8 cellular contexts compared by ENCODE assay signal in genomic region chr1:160997323-160998038, GRCh38. TPM values are rescaled to one million over a fixed set of nuclear protein-coding genes. Genes with fewer than 3 reads are reported as not detected.
DNase-seq lines count a peak whose midpoint lies in the region; ATAC-seq and TF ChIP-seq lines count a peak whose summit lies in the region.

No MANE protein-coding gene starts in this region.

- peaks cover 5% of the 10 kb centered on the region for H3K4me1 Mint-ChIP-seq in T-helper 2 cell treated with Interferon-gamma antibody and Interleukin-4, amounts not matched to agents 5 μg/mL and 100 μg/mL, for 36 hours (ENCODE audit: low read depth)
- H3K4me1 Mint-ChIP-seq in brain, result peaks cover 12% of the 10 kb centered on the region

- peak overlapping the region; percentile 46 for H3K27ac Mint-ChIP-seq in T-helper 2 cell treated with Interferon-gamma antibody and Interleukin-4, amounts not matched to agents 5 μg/mL and 100 μg/mL, for 36 hours
- H3K27ac Mint-ChIP-seq in brain, result peak overlapping the region in 4 of 5 experiments; percentile 3 to 87 (median 45)

- H3K27me3 Mint-ChIP-seq in T-helper 2 cell treated with Interferon-gamma antibody and Interleukin-4, amounts not matched to agents 5 μg/mL and 100 μg/mL, for 36 hours (ENCODE audit: low read depth), result no peaks in the 10 kb centered on the region
- H3K27me3 Mint-ChIP-seq in brain, result peaks cover 7% of the 10 kb centered on the region

- peak; percentile 44 to 50 for TF ChIP-seq CTCF in brain (conservative IDR thresholded peaks at IDR 0.05)

- H3K4me3 Mint-ChIP-seq in T-helper 2 cell treated with Interferon-gamma antibody and Interleukin-4, amounts not matched to agents 5 μg/mL and 100 μg/mL, for 36 hours, result no peak overlapping the region
- H3K4me3 Mint-ChIP-seq in brain, result no peak overlapping the region

- ATAC-seq in HG03457 (IDR thresholded peaks at IDR 0.05; ENCODE audit: unreplicated experiment), result no peak

- DNase-seq in DMS53 (lab: John Stamatoyannopoulos, UW) (peak; percentile 66), HUDEP-2 (lab: John Stamatoyannopoulos, UW; ENCODE audit: unreplicated experiment in 76 of 76) (peak in 67 of 76 experiments; percentile 1 to 74 (median 48)), iPS-NIHi7 (ENCODE audit: extremely low spot score) (peak; percentile 85), NCI-H2029 treated with DMSO at 0.1 percent for 48 hours (lab: John Stamatoyannopoulos, UW) (no peak)
- peak; percentile 24 for DNase-seq in T-helper 2 cell treated with Interferon-gamma antibody and Interleukin-4, amounts not matched to agents 5 μg/mL and 100 μg/mL, for 36 hours (ENCODE audit: low spot score)
- peak; percentile 12 to 26 for DNase-seq in stimulated activated CD4-positive, alpha-beta T cell treated with anti-CD3 and anti-CD28 coated beads, Interleukin-15, amount 100 ng/mL, for 1 hour (ENCODE audit: low read depth in 1 of 2, low spot score in 1 of 2)

- H3K36me3 Mint-ChIP-seq in T-helper 2 cell treated with Interferon-gamma antibody and Interleukin-4, amounts not matched to agents 5 μg/mL and 100 μg/mL, for 36 hours (ENCODE audit: low read depth), result peaks cover 7% of the 10 kb centered on the region
- H3K36me3 Mint-ChIP-seq in brain, result peaks cover 5% of the 10 kb centered on the region

- H3K9me3 Mint-ChIP-seq in T-helper 2 cell treated with Interferon-gamma antibody and Interleukin-4, amounts not matched to agents 5 μg/mL and 100 μg/mL, for 36 hours, result no peaks in the 10 kb centered on the region
- H3K9me3 Mint-ChIP-seq in brain, result no peaks in the 10 kb centered on the region

RNA-seq across cellular contexts. Expression of gene F11R, which starts 23.5 kb away (rescaled TPM):
- polyA plus RNA-seq in brain (ENCODE audit: insufficient read depth, low read depth, low replicate concordance), result 148 TPM

RNA-seq across cellular contexts. Expression of gene TSTD1, which starts 41.3 kb away (rescaled TPM):
- polyA plus RNA-seq in brain (ENCODE audit: insufficient read depth, low read depth, low replicate concordance), result 134 TPM

RNA-seq across cellular contexts. Expression of gene ITLN2, which starts 42.9 kb away (rescaled TPM):
- not detected for polyA plus RNA-seq in brain (ENCODE audit: insufficient read depth, low read depth, low replicate concordance)

RNA-seq across cellular contexts. Expression of gene USF1, which starts 48.3 kb away (rescaled TPM):
- 34.8 TPM for polyA plus RNA-seq in brain (ENCODE audit: insufficient read depth, low read depth, low replicate concordance)
